ENCODE assay signal across 12 cellular contexts in the genomic region with DNA sequence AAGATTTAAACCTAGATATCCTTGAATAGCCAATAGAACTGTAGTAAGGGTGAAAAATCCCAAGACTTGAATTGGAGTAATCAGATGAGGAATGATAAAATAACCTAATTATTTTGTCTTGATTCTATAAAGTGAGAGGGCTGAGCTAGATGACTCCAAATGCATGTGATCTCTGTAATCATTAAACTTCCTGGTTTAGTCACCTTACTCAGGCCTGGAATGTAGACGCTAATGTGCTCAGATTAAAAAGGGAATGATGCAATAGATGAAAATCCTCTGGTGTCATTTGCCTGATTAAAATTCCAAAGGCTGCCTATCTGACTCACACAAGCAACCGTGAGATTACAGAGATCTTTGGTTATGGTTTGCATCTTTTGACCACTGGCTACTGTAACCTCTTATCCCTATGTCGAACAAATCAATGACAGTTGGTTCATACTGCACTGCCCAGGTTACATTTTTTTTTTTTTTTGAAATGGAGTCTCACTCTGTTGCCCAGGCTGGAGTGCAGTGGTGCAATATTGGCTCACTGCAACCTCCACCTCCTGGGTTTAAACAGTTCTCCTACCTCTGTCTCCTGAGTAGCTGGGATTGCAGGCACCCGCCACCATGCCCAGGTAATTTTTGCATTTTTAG. TPM values are rescaled to one million over a fixed set of nuclear protein-coding genes. Genes with fewer than 3 reads are reported as not detected.
DNase-seq lines count a peak whose midpoint lies in the region; ATAC-seq, FAIRE-seq and TF ChIP-seq lines count a peak whose summit lies in the region.
"Had no signal": no experiment of that assay in that cellular context is flagged by ENCODE, and none has a peak within 500 bp of the region (broad histone marks: within the 10 kb centered on the region; RNA-seq: fewer than 3 reads in every experiment).

No MANE protein-coding gene starts in this region.

- H2BK5ac ChIP-seq in IMR-90 (ENCODE audit: low read depth, low read length, poor library complexity, severe bottlenecking), result peak overlapping the region; percentile 2

- WGBS in IMR-90 (ENCODE audit: extremely low coverage in 2 of 2, insufficient read length in 1 of 2), 2 experiments, result no CpG with 5 or more reads among the region's 4 CpGs
- WGBS in HepG2 (ENCODE audit: low lambda C conversion rate), result 27% methylated on average over 4 of the region's 4 CpGs

- H3K27me3 Mint-ChIP-seq in brain, result peaks cover 10% of the 10 kb centered on the region
- H3K27me3 Mint-ChIP-seq: activated CD4-positive, alpha-beta T cell treated with anti-CD3 and anti-CD28 coated beads, Interleukin-2, amount 10 ng/mL, durations not matched to agents 7 days and 5 days had no signal

- TF ChIP-seq CTCF in AG10803 (conservative IDR thresholded peaks at IDR 0.05; ENCODE audit: low read length) (no peak), IMR-90 (conservative IDR thresholded peaks at IDR 0.05; ENCODE audit: low read depth, low read length) (no peak), brain (conservative IDR thresholded peaks at IDR 0.05) (no peak), HepG2 (CRISPR knock-in tag; IDR thresholded peaks at IDR 0.05) (no peak), gastrocnemius medialis (IDR thresholded peaks at IDR 0.05 in 4 of 5, conservative IDR thresholded peaks at IDR 0.05 in 1 of 5) (no peak), OCI-LY7 (conservative IDR thresholded peaks at IDR 0.05; ENCODE audit: low read length) (no peak)

- H3K9me1 ChIP-seq in IMR-90 (ENCODE audit: insufficient read depth, low read length), result 0 out of 2 replicates have a peak, but pooled peaks cover 8% of the 10 kb centered on the region

- FAIRE-seq in HepG2 (lab: Jason Lieb, UNC), result no peak

- H3K4ac ChIP-seq in IMR-90 (ENCODE audit: low read depth, low read length), result peak overlapping the region; percentile 42; the same call in 1 of the 2 replicates

- no peak overlapping the region; the same call in 1 of the 2 replicates for H3K14ac ChIP-seq in IMR-90 (replicated peaks; ENCODE audit: low read depth, low read length)

- in situ Hi-C loops in IMR-90 (cut with MboI; ENCODE audit: low sequenced_read_pairs) (no loop called here), HepG2 (cut with HindIII; ENCODE audit: extremely low pct_ligation_motif_present, low pct_unique_long_range_greater_than_20kb) (no loop called here), gastrocnemius medialis (cut with MboI; ENCODE audit: low sequenced_read_pairs in 4 of 4) (no loop called here)

- TF ChIP-seq EP300 in HepG2 (IDR thresholded peaks at IDR 0.05; ENCODE audit: low read depth in 2 of 2, low read length in 2 of 2), result no peak
- TF ChIP-seq EP300 in HepG2 (CRISPR knock-in tag; IDR thresholded peaks at IDR 0.05; ENCODE audit: borderline replicate concordance), result no peak

- no peaks in the 10 kb centered on the region for H3K27me3 ChIP-seq in IMR-90 (ENCODE audit: control insufficient read depth, insufficient read depth, low read length)
- H3K27me3 ChIP-seq in HepG2 (ENCODE audit: control insufficient read depth in 1 of 2, insufficient read depth in 2 of 2, low read length in 2 of 2), result no peaks in the 10 kb centered on the region; a peak in 1 of 5 replicates
- no peaks in the 10 kb centered on the region for H3K27me3 ChIP-seq in gastrocnemius medialis
- H3K27me3 ChIP-seq: cardiac muscle cell had no signal

- H2BK15ac ChIP-seq in IMR-90 (ENCODE audit: low read depth, low read length), result no peak overlapping the region

- CTCF ChIA-PET in IMR-90 (lab: Yijun Ruan, JAX) (no interaction called here), HepG2 (lab: Yijun Ruan, JAX; ENCODE audit: low intra/inter-chr PET ratio, low total read pairs) (no interaction called here), OCI-LY7 (lab: Charles Lee; ENCODE audit: unreplicated experiment) (no interaction called here)

- H4K20me1 ChIP-seq in IMR-90 (ENCODE audit: insufficient read depth, low read length), result no peaks in the 10 kb centered on the region
- no peaks in the 10 kb centered on the region for H4K20me1 ChIP-seq in HepG2 (ENCODE audit: insufficient read depth, low read length)
- no peaks in the 10 kb centered on the region for H4K20me1 ChIP-seq in OCI-LY7 (ENCODE audit: insufficient read depth, low read length)

- H3K36me3 Mint-ChIP-seq in brain, result no peaks in the 10 kb centered on the region

- no peaks in the 10 kb centered on the region for H3K36me3 ChIP-seq in IMR-90 (ENCODE audit: control insufficient read depth, insufficient read depth, low read length)
- no peaks in the 10 kb centered on the region for H3K36me3 ChIP-seq in HepG2 (replicated peaks in 1 of 2; ENCODE audit: control insufficient read depth in 1 of 2, insufficient read depth in 2 of 2, low read length in 2 of 2)
- H3K36me3 ChIP-seq in gastrocnemius medialis, result no peaks in the 10 kb centered on the region
- no peaks in the 10 kb centered on the region for H3K36me3 ChIP-seq in OCI-LY7 (ENCODE audit: insufficient read depth, low read length)
- H3K36me3 ChIP-seq: cardiac muscle cell had no signal

- ATAC-seq in IMR-90 (ENCODE audit: low read depth) (peak; percentile 83), HepG2 (no peak), gastrocnemius medialis (no peak), HG02840 (IDR thresholded peaks at IDR 0.05; ENCODE audit: low FRiP score, unreplicated experiment) (no peak), HG03460 (IDR thresholded peaks at IDR 0.05; ENCODE audit: unreplicated experiment) (no peak)

- H3K79me1 ChIP-seq in IMR-90 (ENCODE audit: low read depth in 1 of 2, low read length in 2 of 2), result no peaks in the 10 kb centered on the region

- DNase-seq in AG10803 (ENCODE audit: low read depth) (peak; percentile 91), IMR-90 (peak; percentile 80), HepG2 (ENCODE audit: low spot score) (peak; percentile 34), gastrocnemius medialis (no peak), OCI-LY7 (ENCODE audit: low spot score) (no peak)
- DNase-seq: activated CD4-positive, alpha-beta T cell treated with anti-CD3 and anti-CD28 coated beads, Interleukin-2, amount 10 ng/mL, durations not matched to agents 7 days and 5 days; Kasumi-1; retina had no signal

- H2AK5ac ChIP-seq in IMR-90 (ENCODE audit: low read depth, low read length), result no peak overlapping the region

- intact Hi-C loops in IMR-90 (cut with micrococcal nuclease), result no loop called here
- intact Hi-C loops in HepG2 (cut with micrococcal nuclease; ENCODE audit: unreplicated experiment), result no loop called here
- intact Hi-C loops in gastrocnemius medialis (cut with DNase I; ENCODE audit: low total_unique reads), result no loop called here
- intact Hi-C loops in OCI-LY7 (cut with micrococcal nuclease; ENCODE audit: unreplicated experiment), result no loop called here

- H4K91ac ChIP-seq in IMR-90 (ENCODE audit: insufficient read depth, low read depth, low read length), result no peak overlapping the region

- TF ChIP-seq POLR2A in IMR-90 (IDR thresholded peaks at IDR 0.05; ENCODE audit: low read depth, low read length) (no peak), HepG2 (IDR thresholded peaks at IDR 0.05; ENCODE audit: insufficient read depth in 1 of 2, low read depth in 2 of 2, low read length in 2 of 2) (no peak), gastrocnemius medialis (IDR thresholded peaks at IDR 0.05) (no peak)

- no peaks in the 10 kb centered on the region for H3K9me3 ChIP-seq in IMR-90 (ENCODE audit: control insufficient read depth, insufficient read depth, low read length)
- no peaks in the 10 kb centered on the region for H3K9me3 ChIP-seq in HepG2 (ENCODE audit: low read length)
- no peaks in the 10 kb centered on the region for H3K9me3 ChIP-seq in gastrocnemius medialis
- no peaks in the 10 kb centered on the region for H3K9me3 ChIP-seq in OCI-LY7 (ENCODE audit: low read length)

- H3K9ac ChIP-seq in IMR-90 (ENCODE audit: low read depth, low read length) (no peak overlapping the region), HepG2 (ENCODE audit: insufficient read depth, low read depth, low read length) (no peak overlapping the region)

- peak overlapping the region; percentile 16 to 21; a peak in 1 of 4 replicates for H4K8ac ChIP-seq in IMR-90 (ENCODE audit: low read depth in 2 of 2, low read length in 2 of 2)

- dilution Hi-C loops in IMR-90 (cut with HindIII; ENCODE audit: low sequenced_read_pairs, unreplicated experiment), result no loop called here

- no peak overlapping the region for H3K56ac ChIP-seq in IMR-90 (ENCODE audit: extremely low read depth, insufficient read depth, low read length)

- H3K4me3 ChIP-seq in AG10803 (ENCODE audit: low read length) (no peak overlapping the region), IMR-90 (ENCODE audit: insufficient read depth, low read depth, low read length) (no peak overlapping the region), HepG2 (replicated peaks in 1 of 3; ENCODE audit: insufficient read depth in 1 of 3, low read depth in 2 of 3, low read length in 3 of 3) (no peak overlapping the region), gastrocnemius medialis (no peak overlapping the region), OCI-LY7 (ENCODE audit: low read depth, low read length, poor library complexity, severe bottlenecking) (no peak overlapping the region)
- H3K4me3 ChIP-seq: cardiac muscle cell had no signal

- H3K27ac ChIP-seq in IMR-90 (ENCODE audit: insufficient read depth, low read length) (no peak overlapping the region), HepG2 (ENCODE audit: extremely low read length, insufficient read depth, low read length) (no peak overlapping the region), gastrocnemius medialis (no peak overlapping the region), OCI-LY7 (ENCODE audit: low read depth, low read length, poor library complexity, severe bottlenecking) (no peak overlapping the region)
- H3K27ac ChIP-seq: cardiac muscle cell had no signal

- no peak overlapping the region for H3K18ac ChIP-seq in IMR-90 (ENCODE audit: low read depth, low read length)

- no peak overlapping the region for H2AFZ ChIP-seq in IMR-90 (replicated peaks; ENCODE audit: low read length, poor library complexity)
- no peak overlapping the region for H2AFZ ChIP-seq in HepG2 (ENCODE audit: low read length)
- H2AFZ ChIP-seq in OCI-LY7 (ENCODE audit: low read length), result no peak overlapping the region

- H3K79me2 ChIP-seq in HepG2 (ENCODE audit: insufficient read depth, low read length) (peaks cover 3% of the 10 kb centered on the region), OCI-LY7 (ENCODE audit: insufficient read depth, low read depth, low read length) (no peaks in the 10 kb centered on the region)

- peak overlapping the region; percentile 72; the same call in 1 of the 2 replicates for H2BK20ac ChIP-seq in IMR-90 (ENCODE audit: low read depth, low read length)

- BruUV-seq in IMR-90 (replicated peaks; lab: Mats Ljungman, UMichigan) (no TSS peak), HepG2 (replicated peaks; lab: Mats Ljungman, UMichigan) (no TSS peak), OCI-LY7 (replicated peaks; lab: Mats Ljungman, UMichigan) (no TSS peak)

- H3K9me3 Mint-ChIP-seq in brain, result peaks cover 0 to 10% (median 0%) of the 10 kb centered on the region in 5 experiments
- H3K9me3 Mint-ChIP-seq: activated CD4-positive, alpha-beta T cell treated with anti-CD3 and anti-CD28 coated beads, Interleukin-2, amount 10 ng/mL, durations not matched to agents 7 days and 5 days had no signal

- POLR2A ChIA-PET in IMR-90 (lab: Charles Lee; ENCODE audit: unreplicated experiment) (no interaction called here), HepG2 (lab: Yijun Ruan, JAX) (no interaction called here), OCI-LY7 (lab: Charles Lee) (no interaction called here)

- peaks cover 25% of the 10 kb centered on the region for H3K4me1 Mint-ChIP-seq in brain

- TF ChIP-seq RAD21 in IMR-90 (IDR thresholded peaks at IDR 0.05; ENCODE audit: low read length) (no peak), HepG2 (CRISPR knock-in tag; IDR thresholded peaks at IDR 0.05) (no peak)

- no peaks in the 10 kb centered on the region for H3K4me1 ChIP-seq in IMR-90 (ENCODE audit: control insufficient read depth, insufficient read depth, low read length)
- peaks cover 74% of the 10 kb centered on the region for H3K4me1 ChIP-seq in HepG2 (ENCODE audit: insufficient read depth, low read length)
- peaks cover 0 to 5% of the 10 kb centered on the region in 2 donors for H3K4me1 ChIP-seq in gastrocnemius medialis
- H3K4me1 ChIP-seq in OCI-LY7 (ENCODE audit: insufficient read depth, low read length, poor library complexity, severe bottlenecking), result peaks cover 6% of the 10 kb centered on the region

- no peak overlapping the region for H3K4me3 Mint-ChIP-seq in brain
- H3K4me3 Mint-ChIP-seq: activated CD4-positive, alpha-beta T cell treated with anti-CD3 and anti-CD28 coated beads, Interleukin-2, amount 10 ng/mL, durations not matched to agents 7 days and 5 days had no signal

- no peak overlapping the region for H3K4me2 ChIP-seq in IMR-90 (ENCODE audit: low read depth, low read length)
- H3K4me2 ChIP-seq in HepG2 (ENCODE audit: low read depth, low read length), result no peak overlapping the region; the same call in 1 of the 2 replicates
- no peak overlapping the region for H3K4me2 ChIP-seq in OCI-LY7 (ENCODE audit: low read length)

- H3K23ac ChIP-seq in IMR-90 (ENCODE audit: low read depth, low read length), result no peak overlapping the region

- H2BK120ac ChIP-seq in IMR-90 (ENCODE audit: low read depth, low read length), result peak overlapping the region; percentile 82

- peak overlapping the region in 3 of 5 experiments; percentile 43 to 77 (median 53) for H3K27ac Mint-ChIP-seq in brain
- H3K27ac Mint-ChIP-seq: activated CD4-positive, alpha-beta T cell treated with anti-CD3 and anti-CD28 coated beads, Interleukin-2, amount 10 ng/mL, durations not matched to agents 7 days and 5 days had no signal

- H3K9me2 ChIP-seq in OCI-LY7 (ENCODE audit: insufficient read depth, low read length), result no peaks in the 10 kb centered on the region

- H4K5ac ChIP-seq in IMR-90 (ENCODE audit: low read depth, low read length), result no peak overlapping the region

- H2AK9ac ChIP-seq in IMR-90 (replicated peaks; ENCODE audit: low read depth, low read length, poor library complexity), result no peak overlapping the region

RNA-seq across cellular contexts. Expression of gene HKDC1, which starts 2.9 kb away (rescaled TPM):
- total RNA-seq in IMR-90 (2012; rRNA removed) (under 0.01 TPM in 1 of 2 replicates, not detected in the other), HepG2 (2016; rRNA removed; fragmentation: Illumina TruSeq; extraction: Trizol) (5.1 and 12.4 TPM in 2 replicates), gastrocnemius medialis (under 1 TPM in 1 of 4 donors, not detected in 3; 0.18 TPM), OCI-LY7 (2022) (not detected in 2 replicates)
- polyA plus RNA-seq in IMR-90 (2012; rRNA removed) (0.03 and 0.07 TPM in 2 replicates), brain (ENCODE audit: insufficient read depth, low read depth, low replicate concordance) (0.08 TPM), HepG2 (2011; rRNA removed) (8.1 and 10.1 TPM in 2 replicates)
- polyA plus RNA-seq in IMR-90 (2012; cell fraction: cytosol; rRNA removed), result 0.12 TPM in 1 of 2 replicates, not detected in the other
- 0.10 and 0.11 TPM in 2 replicates for polyA plus RNA-seq in IMR-90 (2012; cell fraction: nucleus; rRNA removed; ENCODE audit: low replicate concordance)
- 0.97 and 1.4 TPM in 2 replicates for total RNA-seq in HepG2 (2016; cell fraction: cytosol; rRNA removed; fragmentation: Illumina TruSeq; extraction: Trizol; ENCODE audit: low read depth)
- 4.2 and 12.6 TPM in 2 replicates for total RNA-seq in HepG2 (2016; cell fraction: insoluble cytoplasmic fraction; rRNA removed; fragmentation: Illumina TruSeq; extraction: Trizol)
- 0.62 and 1.8 TPM in 2 replicates for total RNA-seq in HepG2 (2016; cell fraction: membrane; rRNA removed; fragmentation: Illumina TruSeq; extraction: Trizol)
- total RNA-seq in HepG2 (2016; cell fraction: nucleus; rRNA removed; fragmentation: Illumina TruSeq; extraction: Trizol), result 12.0 and 12.7 TPM in 2 replicates
- polyA plus RNA-seq in HepG2 (2011; cell fraction: cytosol; rRNA removed), result 6.7 and 7.2 TPM in 2 replicates
- polyA plus RNA-seq in HepG2 (2011; cell fraction: nucleus; rRNA removed), result 18.6 and 25.4 TPM in 2 replicates
- 8.5 and 11.3 TPM in 2 replicates for polyA plus RNA-seq in HepG2 (2012)
- 0.33 and 0.90 TPM in 2 replicates for polyA plus RNA-seq in HepG2 (2016; cell fraction: cytosol; fragmentation: Illumina TruSeq; extraction: Trizol; ENCODE audit: low read depth)
- polyA plus RNA-seq in HepG2 (2016; cell fraction: insoluble cytoplasmic fraction; fragmentation: Illumina TruSeq; extraction: Trizol; ENCODE audit: low read depth), result 3.2 and 3.3 TPM in 2 replicates
- 0.48 and 0.57 TPM in 2 replicates for polyA plus RNA-seq in HepG2 (2016; cell fraction: membrane; fragmentation: Illumina TruSeq; extraction: Trizol; ENCODE audit: low read depth)
- 11.3 and 14.6 TPM in 2 replicates for polyA plus RNA-seq in HepG2 (2016; cell fraction: nucleus; fragmentation: Illumina TruSeq; extraction: Trizol; ENCODE audit: insufficient read depth, low read depth)
- 1.0 and 9.3 TPM in 2 replicates for polyA minus RNA-seq in HepG2 (2011; rRNA and poly(A)+ RNA removed; ENCODE audit: low replicate concordance)
- 6.2 and 7.9 TPM in 2 replicates for polyA minus RNA-seq in HepG2 (2011; cell fraction: cytosol; rRNA and poly(A)+ RNA removed)
- polyA minus RNA-seq in HepG2 (2011; cell fraction: nucleus; rRNA and poly(A)+ RNA removed), result 9.5 and 15.7 TPM in 2 replicates
- total RNA-seq in OCI-LY7 (2014; rRNA removed; shearing (Covaris generic)), result not detected in 2 replicates
- total RNA-seq: cardiac muscle cell had no signal
- polyA plus RNA-seq: cardiac muscle cell had no signal

RNA-seq across cellular contexts. Expression of gene SUPV3L1, which starts 37.2 kb away (rescaled TPM):
- total RNA-seq in IMR-90 (2012; rRNA removed), result 22.5 and 24.4 TPM in 2 replicates
- polyA plus RNA-seq in IMR-90 (2012; rRNA removed), result 22.1 and 26.5 TPM in 2 replicates
- polyA plus RNA-seq in IMR-90 (2012; cell fraction: cytosol; rRNA removed), result 5.2 and 16.7 TPM in 2 replicates
- 6.3 and 58.5 TPM in 2 replicates for polyA plus RNA-seq in IMR-90 (2012; cell fraction: nucleus; rRNA removed; ENCODE audit: low replicate concordance)
- polyA plus RNA-seq in brain (ENCODE audit: insufficient read depth, low read depth, low replicate concordance), result 18.6 TPM
- total RNA-seq in HepG2 (2016; rRNA removed; fragmentation: Illumina TruSeq; extraction: Trizol), result 45.7 and 57.0 TPM in 2 replicates
- 16.3 and 16.4 TPM in 2 replicates for total RNA-seq in HepG2 (2016; cell fraction: cytosol; rRNA removed; fragmentation: Illumina TruSeq; extraction: Trizol; ENCODE audit: low read depth)
- total RNA-seq in HepG2 (2016; cell fraction: insoluble cytoplasmic fraction; rRNA removed; fragmentation: Illumina TruSeq; extraction: Trizol), result 48.3 and 53.5 TPM in 2 replicates
- 23.2 and 25.0 TPM in 2 replicates for total RNA-seq in HepG2 (2016; cell fraction: membrane; rRNA removed; fragmentation: Illumina TruSeq; extraction: Trizol)
- total RNA-seq in HepG2 (2016; cell fraction: nucleus; rRNA removed; fragmentation: Illumina TruSeq; extraction: Trizol), result 31.1 and 39.6 TPM in 2 replicates
- polyA plus RNA-seq in HepG2 (2011; rRNA removed), result 21.7 and 28.8 TPM in 2 replicates
- polyA plus RNA-seq in HepG2 (2011; cell fraction: cytosol; rRNA removed), result 15.2 and 21.5 TPM in 2 replicates
- polyA plus RNA-seq in HepG2 (2011; cell fraction: nucleus; rRNA removed), result 29.2 and 34.2 TPM in 2 replicates
- polyA plus RNA-seq in HepG2 (2012), result 19.4 and 21.4 TPM in 2 replicates
- 7.7 and 8.3 TPM in 2 replicates for polyA plus RNA-seq in HepG2 (2016; cell fraction: cytosol; fragmentation: Illumina TruSeq; extraction: Trizol; ENCODE audit: low read depth)
- 49.1 and 52.2 TPM in 2 replicates for polyA plus RNA-seq in HepG2 (2016; cell fraction: insoluble cytoplasmic fraction; fragmentation: Illumina TruSeq; extraction: Trizol; ENCODE audit: low read depth)
- 16.3 and 17.1 TPM in 2 replicates for polyA plus RNA-seq in HepG2 (2016; cell fraction: membrane; fragmentation: Illumina TruSeq; extraction: Trizol; ENCODE audit: low read depth)
- 57.9 and 62.9 TPM in 2 replicates for polyA plus RNA-seq in HepG2 (2016; cell fraction: nucleus; fragmentation: Illumina TruSeq; extraction: Trizol; ENCODE audit: insufficient read depth, low read depth)
- 17.5 and 39.2 TPM in 2 replicates for polyA minus RNA-seq in HepG2 (2011; rRNA and poly(A)+ RNA removed; ENCODE audit: low replicate concordance)
- polyA minus RNA-seq in HepG2 (2011; cell fraction: cytosol; rRNA and poly(A)+ RNA removed), result 30.0 and 39.7 TPM in 2 replicates
- polyA minus RNA-seq in HepG2 (2011; cell fraction: nucleus; rRNA and poly(A)+ RNA removed), result 34.5 and 55.4 TPM in 2 replicates
- total RNA-seq in gastrocnemius medialis, result 10 to 100 TPM; 29.7 to 38.8 (median 32.2) TPM
- 26.5 and 27.0 TPM in 2 replicates for total RNA-seq in OCI-LY7 (2014; rRNA removed; shearing (Covaris generic))
- total RNA-seq in OCI-LY7 (2022), result 40.9 and 47.9 TPM in 2 replicates

Comparison
In these comparisons a context has a peak if more than half of its experiments do, and no peak if none do; other contexts are left out.
1. DNase-seq: peak in AG10803 (single experiment), IMR-90 (single experiment) and HepG2 (single experiment); none in gastrocnemius medialis (0 of 2) and OCI-LY7 (single experiment).